Comparison of ENCODE assay signal across 26 cellular contexts in the genomic region with DNA sequence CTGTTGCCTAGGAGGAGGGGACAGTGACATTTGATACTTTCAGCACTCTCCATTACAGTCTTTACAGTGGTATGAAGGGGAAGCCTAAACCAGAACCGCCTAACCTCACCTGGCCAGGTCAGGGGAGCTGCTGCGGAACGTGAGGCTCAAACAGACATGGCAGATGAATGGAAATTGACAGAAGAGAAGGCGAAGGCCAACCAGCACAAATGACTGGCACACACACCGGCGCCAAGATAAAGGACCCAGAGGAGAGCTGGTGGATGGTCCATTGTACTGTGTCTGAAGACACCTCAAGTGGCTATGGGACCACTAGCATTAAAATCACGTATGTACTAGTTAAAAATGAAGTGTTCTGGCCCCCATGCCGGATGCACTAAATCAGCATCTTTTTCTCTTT.
"Had no signal": no experiment of that assay in that cellular context is flagged by ENCODE, and none has a peak within 500 bp of the region (broad histone marks: within the 10 kb centered on the region; RNA-seq: fewer than 3 reads in every experiment).

No MANE protein-coding gene starts in this region.

- DNase-seq: kidney glomerular epithelial cell; left cardiac atrium; left lung; lower lobe of right lung; mammary epithelial cell; mesenchymal stem cell; naive thymus-derived CD8-positive, alpha-beta T cell; nephron progenitor cell; occipital lobe; right lobe of liver; stimulated activated CD4-positive, alpha-beta T cell treated with anti-CD3 and anti-CD28 coated beads, Interleukin-1b, Interleukin-23, amount 100 ng/mL, for 48 hours; stimulated activated CD4-positive, alpha-beta T cell treated with anti-CD3 and anti-CD28 coated beads, Interleukin-2, amount 100 ng/mL, for 48 hours; stimulated activated CD4-positive, alpha-beta T cell treated with anti-CD3 and anti-CD28 coated beads, Interleukin-4, amount 100 ng/mL, for 4 hours; stimulated activated CD8-positive, alpha-beta memory T cell treated with anti-CD3 and anti-CD28 coated beads, Interleukin-4, amount 100 ng/mL, for 48 hours; stimulated activated naive CD4-positive, alpha-beta T cell treated with Interleukin-2 at 50 U/mL for 16 hours; stimulated activated naive CD8-positive, alpha-beta T cell treated with anti-CD3 and anti-CD28 coated beads, Interleukin-15, amount 100 ng/mL, for 72 hours; substantia nigra had no signal

- H3K27ac Mint-ChIP-seq: naive thymus-derived CD8-positive, alpha-beta T cell; nephron progenitor cell; neural progenitor cell; progenitor cell of endocrine pancreas; stimulated activated memory B cell treated with anti-CD40 and anti-IgM and Interleukin-4, amounts not matched to agents 10 μg/mL and 1 μg/mL and 100 μg/mL, for 72 hours; stimulated activated naive CD8-positive, alpha-beta T cell treated with anti-CD3 and anti-CD28 coated beads, Interleukin-15, amount 100 ng/mL, for 72 hours; type B pancreatic cell had no signal

- H3K9me3 Mint-ChIP-seq: naive thymus-derived CD8-positive, alpha-beta T cell; neural progenitor cell; stimulated activated naive CD8-positive, alpha-beta T cell treated with anti-CD3 and anti-CD28 coated beads, Interleukin-15, amount 100 ng/mL, for 72 hours; type B pancreatic cell had no signal

- H3K36me3 Mint-ChIP-seq: naive thymus-derived CD8-positive, alpha-beta T cell; neural progenitor cell; stimulated activated memory B cell treated with anti-CD40 and anti-IgM and Interleukin-4, amounts not matched to agents 10 μg/mL and 1 μg/mL and 100 μg/mL, for 72 hours; type B pancreatic cell had no signal

- H3K9me3 ChIP-seq: left lung, lower lobe of right lung, neutrophil, right atrium auricular region, right lobe of liver, tibial nerve had no signal

- H3K4me3 ChIP-seq: hepatocyte, left lung, lower lobe of right lung, neural progenitor cell, right atrium auricular region, right lobe of liver, smooth muscle cell, tibial nerve had no signal

- H3K27me3 Mint-ChIP-seq: type B pancreatic cell had no signal

- H3K4me3 Mint-ChIP-seq: naive thymus-derived CD8-positive, alpha-beta T cell; nephron progenitor cell; neural progenitor cell; stimulated activated memory B cell treated with anti-CD40 and anti-IgM and Interleukin-4, amounts not matched to agents 10 μg/mL and 1 μg/mL and 100 μg/mL, for 72 hours; stimulated activated naive CD8-positive, alpha-beta T cell treated with anti-CD3 and anti-CD28 coated beads, Interleukin-15, amount 100 ng/mL, for 72 hours; type B pancreatic cell had no signal

- H3K27ac ChIP-seq: hepatocyte, left lung, lower lobe of right lung, neural progenitor cell, neutrophil, right atrium auricular region, right lobe of liver, tibial nerve had no signal

- H3K36me3 ChIP-seq: left lung, lower lobe of right lung, neural progenitor cell, neutrophil, right atrium auricular region, right lobe of liver, tibial nerve had no signal
